In the genomic region with DNA sequence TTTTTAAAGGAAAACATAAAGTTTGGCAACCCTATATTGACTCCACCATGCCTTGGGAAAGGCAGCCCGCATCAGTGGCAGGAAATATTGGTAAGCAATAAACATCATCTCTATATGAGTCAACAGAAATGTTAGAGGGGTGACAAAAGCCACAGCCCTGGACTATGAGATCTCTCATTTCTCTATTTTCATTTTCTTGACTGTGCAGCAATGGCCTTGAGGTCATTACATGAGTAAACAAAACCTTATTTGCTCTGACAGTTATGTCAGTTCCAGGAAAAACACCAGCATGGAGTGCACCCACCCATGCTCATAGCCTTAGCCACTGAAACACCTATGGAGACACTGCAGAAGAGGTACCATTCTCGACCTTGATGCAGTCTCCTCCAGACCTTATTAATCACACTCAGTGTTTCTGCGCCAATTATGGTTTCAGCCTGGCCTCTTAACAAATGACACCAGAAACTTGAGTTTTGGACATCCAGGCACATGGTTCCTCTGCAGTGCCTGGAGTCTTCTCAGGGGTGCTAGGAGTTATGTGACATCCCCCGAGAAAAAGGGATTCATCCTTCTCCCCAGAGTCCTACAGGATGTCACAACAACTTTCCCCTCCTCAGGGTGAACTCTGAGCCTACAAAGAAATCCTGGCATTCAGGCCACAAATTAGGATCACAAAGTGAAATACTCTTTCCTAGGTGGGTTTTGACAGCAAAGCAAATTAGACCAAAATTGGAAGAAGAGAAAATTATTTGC, we compare ENCODE assay signal across 10 cellular contexts. TPM values are rescaled to one million over a fixed set of nuclear protein-coding genes. Genes with fewer than 3 reads are reported as not detected.
A peak's percentile ranks its signal among the peaks of the same experiment; 100 is the strongest.
DNase-seq lines count a peak whose midpoint lies in the region; ATAC-seq and TF ChIP-seq lines count a peak whose summit lies in the region.
"Had no signal": no experiment of that assay in that cellular context is flagged by ENCODE, and none has a peak within 500 bp of the region (broad histone marks: within the 10 kb centered on the region; RNA-seq: fewer than 3 reads in every experiment).

No MANE protein-coding gene starts in this region.

- DNase-seq in GM12865 (ENCODE audit: low read depth) = peak; percentile 87
- DNase-seq in activated naive CD8-positive, alpha-beta T cell treated with anti-CD3 and anti-CD28 coated beads, Interleukin-2, amount 50 U/mL, for 24 hours = no peak
- no peak for DNase-seq in prostate gland (ENCODE audit: low spot score)
- DNase-seq in MG63 = no peak
- no peak for DNase-seq in AML-193 (lab: John Stamatoyannopoulos, UW)
- DNase-seq in HPDE6-E6E7 (ENCODE audit: extremely low spot score) = no peak
- DNase-seq: NCI-H526 treated with DMSO at 0.1 percent for 48 hours had no signal

- no peak for TF ChIP-seq CTCF in GM12865 (IDR thresholded peaks at IDR 0.05; ENCODE audit: insufficient read depth, low read depth, low read length, missing control alignments)
- TF ChIP-seq CTCF in prostate gland (IDR thresholded peaks at IDR 0.05) = no peak

- H3K4me3 Mint-ChIP-seq in activated naive CD8-positive, alpha-beta T cell treated with anti-CD3 and anti-CD28 coated beads, Interleukin-2, amount 50 U/mL, for 24 hours = no peak overlapping the region

- WGBS in prostate gland = 81% methylated on average over 4 of the region's 4 CpGs

- H3K27ac Mint-ChIP-seq in activated naive CD8-positive, alpha-beta T cell treated with anti-CD3 and anti-CD28 coated beads, Interleukin-2, amount 50 U/mL, for 24 hours = no peak overlapping the region

- ATAC-seq in GM19438 (IDR thresholded peaks at IDR 0.05; ENCODE audit: low read depth, unreplicated experiment) = peak; percentile 97
- ATAC-seq in HG03097 (IDR thresholded peaks at IDR 0.05; ENCODE audit: low FRiP score, unreplicated experiment) = peak; percentile 99
- ATAC-seq in activated naive CD8-positive, alpha-beta T cell treated with anti-CD3 and anti-CD28 coated beads, Interleukin-2, amount 50 U/mL, for 24 hours = peak; percentile 61

- TF ChIP-seq POLR2A in prostate gland (IDR thresholded peaks at IDR 0.05) = no peak

- H3K27me3 ChIP-seq in prostate gland (replicated peaks; ENCODE audit: insufficient read depth) (no peaks in the 10 kb centered on the region), MG63 (no peaks in the 10 kb centered on the region)

- H3K9me3 Mint-ChIP-seq in activated naive CD8-positive, alpha-beta T cell treated with anti-CD3 and anti-CD28 coated beads, Interleukin-2, amount 50 U/mL, for 24 hours = no peaks in the 10 kb centered on the region

- no peak overlapping the region for H3K27ac ChIP-seq in prostate gland
- H3K27ac ChIP-seq: parathyroid adenoma had no signal

- no peak overlapping the region for H3K4me3 ChIP-seq in GM12865 (ENCODE audit: low read depth, low read length)
- H3K4me3 ChIP-seq in prostate gland = no peak overlapping the region
- H3K4me3 ChIP-seq in MG63 = no peak overlapping the region

- H3K4me1 Mint-ChIP-seq in activated naive CD8-positive, alpha-beta T cell treated with anti-CD3 and anti-CD28 coated beads, Interleukin-2, amount 50 U/mL, for 24 hours = no peaks in the 10 kb centered on the region

- H3K9me3 ChIP-seq in prostate gland = no peaks in the 10 kb centered on the region
- no peaks in the 10 kb centered on the region for H3K9me3 ChIP-seq in MG63

- intact Hi-C loops in prostate gland (cut with DNase I) = no loop called here

- H3K27me3 Mint-ChIP-seq in activated naive CD8-positive, alpha-beta T cell treated with anti-CD3 and anti-CD28 coated beads, Interleukin-2, amount 50 U/mL, for 24 hours = no peaks in the 10 kb centered on the region

- H3K4me1 ChIP-seq in prostate gland (replicated peaks) = no peaks in the 10 kb centered on the region
- H3K4me1 ChIP-seq: parathyroid adenoma had no signal

- no peaks in the 10 kb centered on the region for H3K36me3 ChIP-seq in prostate gland
- H3K36me3 ChIP-seq in MG63 = no peaks in the 10 kb centered on the region

- no peaks in the 10 kb centered on the region for H3K36me3 Mint-ChIP-seq in activated naive CD8-positive, alpha-beta T cell treated with anti-CD3 and anti-CD28 coated beads, Interleukin-2, amount 50 U/mL, for 24 hours (ENCODE audit: low read depth)

RNA-seq across cellular contexts. Expression of gene HPGD, which starts 16.0 kb away (rescaled TPM):
- total RNA-seq in prostate gland = 10 to 100 TPM in 1 of 2 donors, 1 to 10 TPM in 1; 6.5 to 37.7 TPM
- not detected in 2 replicates for total RNA-seq in MG63 (2014; rRNA removed; shearing (Covaris generic); ENCODE audit: low replicate concordance)
